In the genomic region with DNA sequence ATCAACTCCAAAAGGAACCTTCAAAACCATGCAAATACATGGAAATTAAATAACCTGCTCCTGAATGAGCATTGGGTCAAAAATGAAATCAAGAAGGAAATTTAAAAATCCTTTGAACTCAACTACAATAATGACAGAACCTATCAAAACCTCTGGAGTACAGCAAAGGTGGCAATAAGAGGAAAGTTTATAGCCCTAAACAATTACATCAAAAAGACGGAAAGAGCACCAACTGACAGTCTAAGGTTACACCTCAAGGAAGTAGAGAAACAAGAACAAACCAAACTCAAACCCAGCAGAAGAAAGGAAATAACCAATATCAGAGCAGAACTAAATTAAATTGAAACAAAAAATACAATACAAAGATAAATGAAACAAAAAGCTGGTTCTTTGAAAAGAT, we compare ENCODE assay signal across 1 cellular context. TPM values are rescaled to one million over a fixed set of nuclear protein-coding genes. Genes with fewer than 3 reads are reported as not detected.
"Had no signal": no experiment of that assay in that cellular context is flagged by ENCODE, and none has a peak within 500 bp of the region (broad histone marks: within the 10 kb centered on the region; RNA-seq: fewer than 3 reads in every experiment).

No MANE protein-coding gene starts in this region.

RNA-seq across cellular contexts. Expression of a gene that starts 39.0 kb away (rescaled TPM):
- total RNA-seq: T-helper 2 cell treated with Interferon-gamma antibody and Interleukin-4, amounts not matched to agents 100 ng/mL and 5 ng/mL, for 36 hours had no signal
